Comparison of ENCODE assay signal across 18 cellular contexts in the genomic region with DNA sequence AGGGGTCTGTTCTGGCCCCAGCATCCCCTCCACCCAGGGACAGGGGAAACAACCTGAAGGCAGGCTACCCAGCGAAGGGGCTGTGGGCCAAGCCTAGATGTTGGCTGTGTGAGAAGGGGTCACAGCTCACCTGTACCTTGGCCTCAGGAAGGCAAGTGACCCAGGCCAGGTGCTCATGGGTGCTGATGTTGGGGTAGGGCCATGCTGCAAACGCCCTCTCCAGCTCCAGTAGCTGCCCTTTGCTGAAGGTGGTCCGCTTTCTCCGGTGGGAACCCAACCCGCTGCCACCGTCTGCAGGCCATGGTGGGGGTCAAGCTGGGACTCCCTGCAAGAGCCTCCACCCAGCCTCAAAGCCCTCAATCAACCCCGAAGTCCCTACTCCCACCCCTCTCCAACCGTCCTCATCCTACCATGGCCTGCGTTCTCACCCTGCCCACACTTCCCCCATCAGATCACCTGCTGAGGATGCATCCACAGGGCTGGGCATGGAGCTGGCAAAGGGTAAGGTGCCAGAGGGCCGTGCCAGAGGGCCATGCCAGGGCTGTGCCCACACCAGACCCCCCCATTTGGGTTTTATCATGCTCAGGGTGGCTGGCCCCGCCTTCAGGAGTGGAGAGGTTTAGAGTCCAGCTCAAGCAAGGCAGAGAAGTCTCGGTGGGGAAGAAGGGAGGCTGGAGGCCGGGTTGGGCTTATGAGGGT. TPM values are rescaled to one million over a fixed set of nuclear protein-coding genes. Genes with fewer than 3 reads are reported as not detected.
DNase-seq lines count a peak whose midpoint lies in the region; ATAC-seq, FAIRE-seq and TF ChIP-seq lines count a peak whose summit lies in the region.
"Had no signal": no experiment of that assay in that cellular context is flagged by ENCODE, and none has a peak within 500 bp of the region (broad histone marks: within the 10 kb centered on the region; RNA-seq: fewer than 3 reads in every experiment).

A gene with protein sequence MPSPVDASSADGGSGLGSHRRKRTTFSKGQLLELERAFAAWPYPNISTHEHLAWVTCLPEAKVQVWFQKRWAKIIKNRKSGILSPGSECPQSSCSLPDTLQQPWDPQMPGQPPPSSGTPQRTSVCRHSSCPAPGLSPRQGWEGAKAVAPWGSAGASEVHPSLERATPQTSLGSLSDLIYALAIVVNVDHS (minus strand): TSS at position 535 of the 699 bp plus-strand sequence. CDS start 48 bp downstream, at position 487.

- in situ Hi-C loops in HepG2 (cut with HindIII; ENCODE audit: extremely low pct_ligation_motif_present, low pct_unique_long_range_greater_than_20kb) = no loop called here

- intact Hi-C loops in HepG2 (cut with micrococcal nuclease; ENCODE audit: unreplicated experiment) (no loop called here), posterior vena cava (cut with DNase I) (loop anchor here in 1 of 2 donors (2.0 kb wide), 1 partner anchor 14 kb away; no protein-coding TSS in a partner anchor)

- no peaks in the 10 kb centered on the region for H4K20me1 ChIP-seq in HepG2 (ENCODE audit: insufficient read depth, low read length)

- peak; percentile 29; the same call in 1 of the 2 replicates for TF ChIP-seq POLR2A in GM12892 (IDR thresholded peaks at IDR 0.05; ENCODE audit: low read depth, low read length)
- peak in 1 of 2 experiments; percentile 14; a peak in 1 of 4 replicates for TF ChIP-seq POLR2A in HepG2 (IDR thresholded peaks at IDR 0.05; ENCODE audit: insufficient read depth in 1 of 2, low read depth in 2 of 2, low read length in 2 of 2)

- POLR2A ChIA-PET in HepG2 (lab: Yijun Ruan, JAX) = interaction anchor here (0.8 to 8.3 kb wide), 8 partner anchors 8 to 57 kb away, joined by 3 to 183 read pairs (median 8); a partner anchor contains a TSS

- H3K9me3 ChIP-seq in HepG2 (ENCODE audit: low read length) = no peaks in the 10 kb centered on the region
- H3K9me3 ChIP-seq: BLaER1 treated with 17β-estradiol and CSF1 and Interleukin-3, amounts not matched to agents 10 nM and 100 nM had no signal

- BruUV-seq in HepG2 (replicated peaks; lab: Mats Ljungman, UMichigan) = no TSS peak

- CTCF ChIA-PET in HepG2 (lab: Yijun Ruan, JAX; ENCODE audit: low intra/inter-chr PET ratio, low total read pairs) = no interaction called here

- ATAC-seq in HepG2 (no peak), HG03469 (IDR thresholded peaks at IDR 0.05; ENCODE audit: unreplicated experiment) (no peak)
- ATAC-seq: GM23338 had no signal

- peaks cover 9% of the 10 kb centered on the region for H3K36me3 Mint-ChIP-seq in chondrocyte (ENCODE audit: low read depth)

- H3K27ac Mint-ChIP-seq in chondrocyte (ENCODE audit: unreplicated experiment) = no peak within 1 kb of the TSS
- H3K27ac Mint-ChIP-seq: GM23338 had no signal

- no peak within 1 kb of the TSS for H3K4me3 Mint-ChIP-seq in chondrocyte (ENCODE audit: unreplicated experiment)
- H3K4me3 Mint-ChIP-seq: GM23338 had no signal

- H3K27ac ChIP-seq in HepG2 (ENCODE audit: extremely low read length, insufficient read depth, low read length) = no peak within 1 kb of the TSS
- H3K27ac ChIP-seq: BLaER1 treated with 17β-estradiol and CSF1 and Interleukin-3, amounts not matched to agents 10 nM and 100 nM had no signal

- no peak within 1 kb of the TSS for H3K4me3 ChIP-seq in HepG2 (replicated peaks in 1 of 3; ENCODE audit: insufficient read depth in 1 of 3, low read depth in 2 of 3, low read length in 3 of 3)
- H3K4me3 ChIP-seq: BLaER1 treated with 17β-estradiol and CSF1 and Interleukin-3, amounts not matched to agents 10 nM and 100 nM; GM23338 had no signal

- H3K9me3 Mint-ChIP-seq in chondrocyte (ENCODE audit: low read depth) = no peaks in the 10 kb centered on the region
- H3K9me3 Mint-ChIP-seq: CD4-positive, CD25-positive, alpha-beta regulatory T cell; GM23338; IgD-negative memory B cell had no signal

- FAIRE-seq in GM12892 (lab: Jason Lieb, UNC) (no peak), HepG2 (lab: Jason Lieb, UNC) (no peak)
- FAIRE-seq: GM12891 had no signal

- peaks cover 16 to 35% of the 10 kb centered on the region in 2 experiments for H3K36me3 ChIP-seq in HepG2 (replicated peaks in 1 of 2; ENCODE audit: control insufficient read depth in 1 of 2, insufficient read depth in 2 of 2, low read length in 2 of 2)

- no peaks in the 10 kb centered on the region for H3K27me3 Mint-ChIP-seq in chondrocyte (ENCODE audit: low read depth)
- H3K27me3 Mint-ChIP-seq: CD4-positive, CD25-positive, alpha-beta regulatory T cell; IgD-negative memory B cell had no signal

- no peak within 1 kb of the TSS for H3K9ac ChIP-seq in HepG2 (ENCODE audit: insufficient read depth, low read depth, low read length)
- H3K9ac ChIP-seq: BLaER1 treated with 17β-estradiol and CSF1 and Interleukin-3, amounts not matched to agents 10 nM and 100 nM had no signal

- peaks cover 37% of the 10 kb centered on the region for H3K4me1 ChIP-seq in HepG2 (ENCODE audit: insufficient read depth, low read length)

- H3K4me1 Mint-ChIP-seq in chondrocyte (ENCODE audit: low read depth) = peaks cover 1% of the 10 kb centered on the region
- H3K4me1 Mint-ChIP-seq: IgD-negative memory B cell had no signal

- TF ChIP-seq RAD21 in HepG2 (CRISPR knock-in tag; IDR thresholded peaks at IDR 0.05) = no peak

- H3K79me2 ChIP-seq in HepG2 (ENCODE audit: insufficient read depth, low read length) = peaks cover 7% of the 10 kb centered on the region

- H2AFZ ChIP-seq in HepG2 (ENCODE audit: low read length) = no peak within 1 kb of the TSS
- H2AFZ ChIP-seq: GM23338 had no signal

- TF ChIP-seq EP300 in HepG2 (IDR thresholded peaks at IDR 0.05; ENCODE audit: low read depth in 2 of 2, low read length in 2 of 2) = no peak
- no peak for TF ChIP-seq EP300 in HepG2 (CRISPR knock-in tag; IDR thresholded peaks at IDR 0.05; ENCODE audit: borderline replicate concordance)

- 94% methylated on average over 9 of the region's 13 CpGs for WGBS in HepG2 (ENCODE audit: low lambda C conversion rate)

- TF ChIP-seq CTCF in chondrocyte (IDR thresholded peaks at IDR 0.05) (no peak), HepG2 (CRISPR knock-in tag; IDR thresholded peaks at IDR 0.05) (no peak)

- no peak for DNase-seq in GM12892 (ENCODE audit: insufficient read length)
- DNase-seq in chondrocyte (ENCODE audit: low spot score) = peak; percentile 74
- DNase-seq in HepG2 (ENCODE audit: low spot score) = no peak
- DNase-seq in posterior vena cava (ENCODE audit: low spot score) = peak; percentile 78
- DNase-seq in hippocampal formation (lab: John Stamatoyannopoulos, UW) = no peak
- no peak for DNase-seq in DMS 273 (lab: John Stamatoyannopoulos, UW; ENCODE audit: unreplicated experiment)
- no peak for DNase-seq in SW480 (ENCODE audit: low spot score)
- DNase-seq: 8988T; CD4-positive, CD25-positive, alpha-beta regulatory T cell; DMS79; H7 had no signal

- no peaks in the 10 kb centered on the region for H3K27me3 ChIP-seq in HepG2 (ENCODE audit: control insufficient read depth in 1 of 2, insufficient read depth in 2 of 2, low read length in 2 of 2)
- H3K27me3 ChIP-seq: BLaER1 treated with 17β-estradiol and CSF1 and Interleukin-3, amounts not matched to agents 10 nM and 100 nM had no signal

- H3K4me2 ChIP-seq in HepG2 (ENCODE audit: low read depth, low read length) = no peak within 1 kb of the TSS
- H3K4me2 ChIP-seq: BLaER1 treated with 17β-estradiol and CSF1 and Interleukin-3, amounts not matched to agents 10 nM and 100 nM; GM23338 had no signal

TF ChIP-seq in HepG2, 621 proteins besides CTCF, POLR2A, EP300 and RAD21:
- TF ChIP-seq ZSCAN9 (CRISPR knock-in tag; IDR thresholded peaks at IDR 0.05; ENCODE audit: borderline replicate concordance) (no peak), HNRNPL (IDR thresholded peaks at IDR 0.05; ENCODE audit: low read depth, low read length) (peak; percentile 80), ZNF10 (CRISPR knock-in tag; IDR thresholded peaks at IDR 0.05; ENCODE audit: borderline replicate concordance, low read depth) (no peak), AGO2 (optimal IDR thresholded peaks at IDR 0.05; ENCODE audit: low read depth, low read length) (peak; percentile 73)

RNA-seq across cellular contexts. Expression of the gene that starts here (rescaled TPM):
- polyA plus RNA-seq in GM12892 (2012; ENCODE audit: missing spikeins) = not detected
- total RNA-seq in chondrocyte (not detected in 3 replicates), HepG2 (2016; rRNA removed; fragmentation: Illumina TruSeq; extraction: Trizol) (not detected in 2 replicates), posterior vena cava (not detected)
- not detected in 2 replicates for total RNA-seq in HepG2 (2016; cell fraction: cytosol; rRNA removed; fragmentation: Illumina TruSeq; extraction: Trizol; ENCODE audit: low read depth)
- not detected in 2 replicates for total RNA-seq in HepG2 (2016; cell fraction: insoluble cytoplasmic fraction; rRNA removed; fragmentation: Illumina TruSeq; extraction: Trizol)
- not detected in 2 replicates for total RNA-seq in HepG2 (2016; cell fraction: membrane; rRNA removed; fragmentation: Illumina TruSeq; extraction: Trizol)
- total RNA-seq in HepG2 (2016; cell fraction: nucleus; rRNA removed; fragmentation: Illumina TruSeq; extraction: Trizol) = not detected in 2 replicates
- polyA plus RNA-seq in HepG2 (2011; rRNA removed) = not detected in 2 replicates
- polyA plus RNA-seq in HepG2 (2011; cell fraction: cytosol; rRNA removed) = not detected in 2 replicates
- 0.43 TPM in 1 of 2 replicates, not detected in the other for polyA plus RNA-seq in HepG2 (2011; cell fraction: nucleus; rRNA removed)
- polyA plus RNA-seq in HepG2 (2012) = not detected in 2 replicates
- polyA plus RNA-seq in HepG2 (2016; cell fraction: cytosol; fragmentation: Illumina TruSeq; extraction: Trizol; ENCODE audit: low read depth) = not detected in 2 replicates
- polyA plus RNA-seq in HepG2 (2016; cell fraction: insoluble cytoplasmic fraction; fragmentation: Illumina TruSeq; extraction: Trizol; ENCODE audit: low read depth) = not detected in 2 replicates
- not detected in 2 replicates for polyA plus RNA-seq in HepG2 (2016; cell fraction: membrane; fragmentation: Illumina TruSeq; extraction: Trizol; ENCODE audit: low read depth)
- not detected in 2 replicates for polyA plus RNA-seq in HepG2 (2016; cell fraction: nucleus; fragmentation: Illumina TruSeq; extraction: Trizol; ENCODE audit: insufficient read depth, low read depth)
- 0.34 TPM in 1 of 2 replicates, not detected in the other for polyA minus RNA-seq in HepG2 (2011; rRNA and poly(A)+ RNA removed; ENCODE audit: low replicate concordance)
- not detected in 2 replicates for polyA minus RNA-seq in HepG2 (2011; cell fraction: cytosol; rRNA and poly(A)+ RNA removed)
- polyA minus RNA-seq in HepG2 (2011; cell fraction: nucleus; rRNA and poly(A)+ RNA removed) = not detected in 2 replicates
- total RNA-seq: CD4-positive, CD25-positive, alpha-beta regulatory T cell; G401; GM23338; H7; HT-29 had no signal
- polyA plus RNA-seq: CD4-positive, CD25-positive, alpha-beta regulatory T cell; GM23338; IgD-negative memory B cell had no signal

Comparison
In these comparisons a context has a peak if more than half of its experiments do, and no peak if none do; other contexts are left out.
1. Peak in DNase-seq in chondrocyte; RNA of the gene not detected or under 1 TPM.
2. Peak in DNase-seq in posterior vena cava; RNA of the gene not detected or under 1 TPM.